In the genomic region with DNA sequence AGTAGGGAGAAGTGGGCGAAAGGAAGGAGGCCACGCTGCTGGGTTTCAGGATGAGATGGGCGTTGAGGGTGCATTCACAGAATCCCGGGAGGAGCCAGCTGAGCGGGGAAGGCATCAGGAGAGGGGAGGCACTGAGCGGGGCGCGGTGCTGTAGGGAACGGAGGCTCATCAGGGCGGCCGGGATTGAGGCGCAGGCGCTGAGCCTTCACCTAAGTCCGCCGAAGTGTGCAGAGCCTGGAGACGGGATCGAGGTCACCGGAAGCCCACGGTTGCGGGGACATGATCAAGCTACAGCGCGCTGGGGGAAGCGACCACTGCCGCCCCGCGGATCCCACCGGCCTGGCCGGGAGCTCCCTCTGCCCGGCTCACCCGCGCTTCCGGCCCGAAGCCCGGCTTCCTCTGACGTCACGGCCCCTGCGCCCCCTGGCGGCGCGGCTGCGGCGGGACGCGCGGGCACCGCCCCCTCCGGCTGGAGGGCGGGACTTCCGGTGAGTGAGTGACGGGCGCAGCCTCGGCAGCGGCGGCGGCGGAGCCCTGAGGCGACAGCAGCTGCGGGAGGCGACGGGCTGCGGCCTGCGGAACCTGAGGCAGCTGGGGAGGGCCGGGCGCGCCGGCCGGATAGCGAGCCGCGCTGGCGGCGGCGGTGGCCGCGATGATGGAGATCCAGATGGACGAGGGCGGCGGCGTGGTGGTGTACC, we compare ENCODE assay signal across 8 cellular contexts. TPM values are rescaled to one million over a fixed set of nuclear protein-coding genes. Genes with fewer than 3 reads are reported as not detected.
DNase-seq lines count a peak whose midpoint lies in the region; ATAC-seq and TF ChIP-seq lines count a peak whose summit lies in the region.

A gene with protein sequence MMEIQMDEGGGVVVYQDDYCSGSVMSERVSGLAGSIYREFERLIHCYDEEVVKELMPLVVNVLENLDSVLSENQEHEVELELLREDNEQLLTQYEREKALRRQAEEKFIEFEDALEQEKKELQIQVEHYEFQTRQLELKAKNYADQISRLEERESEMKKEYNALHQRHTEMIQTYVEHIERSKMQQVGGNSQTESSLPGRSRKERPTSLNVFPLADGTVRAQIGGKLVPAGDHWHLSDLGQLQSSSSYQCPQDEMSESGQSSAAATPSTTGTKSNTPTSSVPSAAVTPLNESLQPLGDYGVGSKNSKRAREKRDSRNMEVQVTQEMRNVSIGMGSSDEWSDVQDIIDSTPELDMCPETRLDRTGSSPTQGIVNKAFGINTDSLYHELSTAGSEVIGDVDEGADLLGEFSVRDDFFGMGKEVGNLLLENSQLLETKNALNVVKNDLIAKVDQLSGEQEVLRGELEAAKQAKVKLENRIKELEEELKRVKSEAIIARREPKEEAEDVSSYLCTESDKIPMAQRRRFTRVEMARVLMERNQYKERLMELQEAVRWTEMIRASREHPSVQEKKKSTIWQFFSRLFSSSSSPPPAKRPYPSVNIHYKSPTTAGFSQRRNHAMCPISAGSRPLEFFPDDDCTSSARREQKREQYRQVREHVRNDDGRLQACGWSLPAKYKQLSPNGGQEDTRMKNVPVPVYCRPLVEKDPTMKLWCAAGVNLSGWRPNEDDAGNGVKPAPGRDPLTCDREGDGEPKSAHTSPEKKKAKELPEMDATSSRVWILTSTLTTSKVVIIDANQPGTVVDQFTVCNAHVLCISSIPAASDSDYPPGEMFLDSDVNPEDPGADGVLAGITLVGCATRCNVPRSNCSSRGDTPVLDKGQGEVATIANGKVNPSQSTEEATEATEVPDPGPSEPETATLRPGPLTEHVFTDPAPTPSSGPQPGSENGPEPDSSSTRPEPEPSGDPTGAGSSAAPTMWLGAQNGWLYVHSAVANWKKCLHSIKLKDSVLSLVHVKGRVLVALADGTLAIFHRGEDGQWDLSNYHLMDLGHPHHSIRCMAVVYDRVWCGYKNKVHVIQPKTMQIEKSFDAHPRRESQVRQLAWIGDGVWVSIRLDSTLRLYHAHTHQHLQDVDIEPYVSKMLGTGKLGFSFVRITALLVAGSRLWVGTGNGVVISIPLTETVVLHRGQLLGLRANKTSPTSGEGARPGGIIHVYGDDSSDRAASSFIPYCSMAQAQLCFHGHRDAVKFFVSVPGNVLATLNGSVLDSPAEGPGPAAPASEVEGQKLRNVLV (N-terminal part only) (plus strand): TSS at position 508 of the 698 bp plus-strand sequence. CDS start 145 bp downstream, at position 653.

- no peaks in the 10 kb centered on the region for H3K27me3 ChIP-seq in ovary
- no peaks in the 10 kb centered on the region for H3K27me3 ChIP-seq in thymus (ENCODE audit: control insufficient read depth, insufficient read depth)

- H3K27me3 Mint-ChIP-seq in glutamatergic neuron (ENCODE audit: unreplicated experiment), result peaks cover 17% of the 10 kb centered on the region

- peak within 1 kb of the TSS; percentile 99 for H3K4me3 Mint-ChIP-seq in glutamatergic neuron (ENCODE audit: unreplicated experiment)

- H3K4me1 ChIP-seq in ovary (ENCODE audit: insufficient read depth), result peaks cover 14% of the 10 kb centered on the region
- peaks cover 21% of the 10 kb centered on the region for H3K4me1 ChIP-seq in thymus (ENCODE audit: control insufficient read depth, insufficient read depth, low read length)

- H3K36me3 ChIP-seq in ovary (no peaks in the 10 kb centered on the region), thymus (ENCODE audit: control insufficient read depth, insufficient read depth) (peaks cover 18% of the 10 kb centered on the region)

- H3K9me3 ChIP-seq in ovary (no peaks in the 10 kb centered on the region), thymus (ENCODE audit: control insufficient read depth) (no peaks in the 10 kb centered on the region)

- TF ChIP-seq EP300 in ovary (IDR thresholded peaks at IDR 0.05), result no peak

- H3K4me1 Mint-ChIP-seq in glutamatergic neuron (ENCODE audit: low read depth, unreplicated experiment), result peaks cover 28% of the 10 kb centered on the region

- TF ChIP-seq POLR2A in GM10847 (IDR thresholded peaks at IDR 0.05; ENCODE audit: extremely low read depth, insufficient read length) (peak; percentile 96), NB4 (IDR thresholded peaks at IDR 0.05; ENCODE audit: extremely low read depth, insufficient read length) (peak; percentile 74), ovary (IDR thresholded peaks at IDR 0.05) (peak; percentile 93)

- peak within 1 kb of the TSS; percentile 96 to 99 for H3K27ac Mint-ChIP-seq in activated naive CD4-positive, alpha-beta T cell treated with anti-CD3 and anti-CD28 coated beads, Interleukin-2, amount 50 U/mL, for 72 hours
- H3K27ac Mint-ChIP-seq in glutamatergic neuron (ENCODE audit: unreplicated experiment), result peak within 1 kb of the TSS; percentile 98

- TF ChIP-seq CTCF in NB4 (IDR thresholded peaks at IDR 0.05; ENCODE audit: low read depth, low read length) (peak; percentile 37), glutamatergic neuron (IDR thresholded peaks at IDR 0.05; ENCODE audit: partially characterized antibody, unreplicated experiment) (peak; percentile 99), ovary (IDR thresholded peaks at IDR 0.05) (peak; percentile 91 to 100 (median 100))

- 0% methylated on average over 47 to 79 of the region's 79 CpGs for WGBS in ovary, 3 donors
- under 1% methylated on average over 79 of the region's 79 CpGs for WGBS in thymus

- ATAC-seq in HG02571 (IDR thresholded peaks at IDR 0.05; ENCODE audit: unreplicated experiment), result peak; percentile 85
- ATAC-seq in activated naive CD4-positive, alpha-beta T cell treated with anti-CD3 and anti-CD28 coated beads, Interleukin-2, amount 50 U/mL, for 72 hours, result peak; percentile 90

- intact Hi-C loops in ovary (cut with DNase I), result loop anchor here in 2 of 4 donors (2.0 to 10.0 kb wide), 3 partner anchors 27 to 94 kb away; a partner anchor contains a TSS

- H3K4me3 ChIP-seq in NB4 (ENCODE audit: low read depth, low read length), result peak within 1 kb of the TSS; percentile 87
- peak within 1 kb of the TSS; percentile 91 for H3K4me3 ChIP-seq in ovary
- peak within 1 kb of the TSS; percentile 72 for H3K4me3 ChIP-seq in thymus (ENCODE audit: low read length)

- peak; percentile 83 for DNase-seq in NB4 (ENCODE audit: low read depth)
- peak; percentile 64 for DNase-seq in SKM-1 (lab: John Stamatoyannopoulos, UW; ENCODE audit: unreplicated experiment)
- DNase-seq in activated naive CD4-positive, alpha-beta T cell treated with anti-CD3 and anti-CD28 coated beads, Interleukin-2, amount 50 U/mL, for 72 hours (ENCODE audit: low spot score in 2 of 2), result peak; percentile 98 to 100
- DNase-seq in glutamatergic neuron, result peak; percentile 95
- peak; percentile 88 to 98 (median 93) for DNase-seq in ovary

- no peaks in the 10 kb centered on the region for H3K9me3 Mint-ChIP-seq in activated naive CD4-positive, alpha-beta T cell treated with anti-CD3 and anti-CD28 coated beads, Interleukin-2, amount 50 U/mL, for 72 hours
- H3K9me3 Mint-ChIP-seq in glutamatergic neuron (ENCODE audit: unreplicated experiment), result peaks cover 17% of the 10 kb centered on the region

- peaks cover 0 to 7% of the 10 kb centered on the region in 2 donors for H3K36me3 Mint-ChIP-seq in activated naive CD4-positive, alpha-beta T cell treated with anti-CD3 and anti-CD28 coated beads, Interleukin-2, amount 50 U/mL, for 72 hours
- no peaks in the 10 kb centered on the region for H3K36me3 Mint-ChIP-seq in glutamatergic neuron (ENCODE audit: unreplicated experiment)

- H3K27ac ChIP-seq in ovary (peak within 1 kb of the TSS in 1 of 2 donors; percentile 85), thymus (ENCODE audit: low read depth) (peak within 1 kb of the TSS; percentile 93)

RNA-seq across cellular contexts. Expression of the gene that starts here (rescaled TPM):
- 10 to 100 TPM; 76.1 to 83.6 TPM for total RNA-seq in activated naive CD4-positive, alpha-beta T cell treated with anti-CD3 and anti-CD28 coated beads, Interleukin-2, amount 50 U/mL, for 72 hours
- total RNA-seq in glutamatergic neuron (ENCODE audit: unreplicated experiment) (281 TPM), ovary (100 to 1,000 TPM in 1 of 7 donors, 10 to 100 TPM in 6; 50.3 to 117 (median 75.5) TPM)
- polyA plus RNA-seq in ovary (10 to 100 TPM in 1 of 2 donors, 1 to 10 TPM in 1; 7.0 to 60.8 TPM), thymus (129 TPM)

Comparison
In these comparisons a context has a peak if more than half of its experiments do, and no peak if none do; other contexts are left out.
1. CTCF ChIP-seq: peak in every context shown above with its lines; median percentile 100 in ovary; 99 in glutamatergic neuron; 37 in NB4.